In genomic region chr15:78012643-78013077, GRCh38 we compare ENCODE assay signal across 21 cellular contexts.
DNase-seq lines count a peak whose midpoint lies in the region; ATAC-seq, FAIRE-seq and TF ChIP-seq lines count a peak whose summit lies in the region.
"Had no signal": no experiment of that assay in that cellular context is flagged by ENCODE, and none has a peak within 500 bp of the region (broad histone marks: within the 10 kb centered on the region; RNA-seq: fewer than 3 reads in every experiment).

No MANE protein-coding gene starts in this region.

- peaks cover 50 to 76% (median 61%) of the 10 kb centered on the region in 3 donors for H3K4me1 ChIP-seq in pancreas
- 0 out of 2 replicates have a peak, but pooled peaks cover 3% of the 10 kb centered on the region for H3K4me1 ChIP-seq in BE2C
- H3K4me1 ChIP-seq in OCI-LY7 (ENCODE audit: insufficient read depth, low read length, poor library complexity, severe bottlenecking): no peaks in the 10 kb centered on the region
- peaks cover 0 to 11% (median 10%) of the 10 kb centered on the region in 4 donors for H3K4me1 ChIP-seq in sigmoid colon
- H3K4me1 ChIP-seq: SJSA1 had no signal

- intact Hi-C loops in left colon (cut with DNase I, micrococcal nuclease) (no loop called here), pancreas (cut with DNase I) (no loop called here), OCI-LY7 (cut with micrococcal nuclease; ENCODE audit: unreplicated experiment) (no loop called here), sigmoid colon (cut with DNase I) (no loop called here)

- H3K27me3 ChIP-seq in pancreas (no peaks in the 10 kb centered on the region), BE2C (no peaks in the 10 kb centered on the region), sigmoid colon (no peaks in the 10 kb centered on the region)
- H3K27me3 ChIP-seq: SJSA1 had no signal

- DNase-seq in HT-29 (ENCODE audit: low spot score): peak; percentile 91
- DNase-seq in WTC11 (ENCODE audit: low spot score): no peak
- peak; percentile 64 to 91 for DNase-seq in left colon
- DNase-seq in pancreas: peak in 5 of 6 donors; percentile 84 to 95 (median 90)
- no peak for DNase-seq in mesothelial cell of epicardium (ENCODE audit: low spot score in 2 of 2, unreplicated experiment in 2 of 2)
- no peak for DNase-seq in BE2C
- DNase-seq in OCI-LY7 (ENCODE audit: low spot score): no peak
- no peak for DNase-seq in sigmoid colon
- DNase-seq: activated CD4-positive, alpha-beta T cell treated with anti-CD3 and anti-CD28 coated beads for 36 hours; COR-L47; effector CD8-positive, alpha-beta T cell; left ventricle myocardium superior; NCI-H1694 treated with DMSO at 0.1 percent for 48 hours; NCI-H510A; nephron progenitor cell; stimulated activated CD4-positive, alpha-beta T cell treated with anti-CD3 and anti-CD28 coated beads, Interleukin-4, amount 100 ng/mL, for 1 hour; T-helper 9 cell had no signal

- TF ChIP-seq POLR2A in sigmoid colon (IDR thresholded peaks at IDR 0.05): no peak

- H2AFZ ChIP-seq in OCI-LY7 (ENCODE audit: low read length): no peak overlapping the region

- POLR2A ChIA-PET in WTC11 (lab: Charles Lee): no interaction called here
- POLR2A ChIA-PET in OCI-LY7 (lab: Charles Lee): no interaction called here

- no peaks in the 10 kb centered on the region for H3K79me2 ChIP-seq in OCI-LY7 (ENCODE audit: insufficient read depth, low read depth, low read length)

- H3K27ac ChIP-seq in pancreas: peak overlapping the region; percentile 71 to 82 (median 77)
- no peak overlapping the region for H3K27ac ChIP-seq in OCI-LY7 (ENCODE audit: low read depth, low read length, poor library complexity, severe bottlenecking)
- H3K27ac ChIP-seq in sigmoid colon: no peak overlapping the region
- H3K27ac ChIP-seq: HL-60, SJSA1 had no signal

- CTCF ChIA-PET in WTC11 (lab: Charles Lee) (interaction anchor here (1.7 kb wide), 1 partner anchor 96 kb away, joined by 6 read pairs; no protein-coding TSS in a partner anchor), OCI-LY7 (lab: Charles Lee; ENCODE audit: unreplicated experiment) (interaction anchor here (0.6 kb wide), 1 partner anchor 26 kb away, joined by 3 read pairs; no protein-coding TSS in a partner anchor)

- H3K36me3 Mint-ChIP-seq in WTC11: peaks cover 14% of the 10 kb centered on the region
- peaks cover 39% of the 10 kb centered on the region for H3K36me3 Mint-ChIP-seq in mesothelial cell of epicardium

- 14 to 19% methylated on average over 8 of the region's 8 CpGs for WGBS in pancreas, 2 donors
- WGBS in sigmoid colon, 2 donors: 23 to 65% methylated on average over 8 of the region's 8 CpGs

- BruUV-seq in OCI-LY7 (replicated peaks; lab: Mats Ljungman, UMichigan): no TSS peak

- H3K4me1 Mint-ChIP-seq in WTC11 (no peaks in the 10 kb centered on the region), mesothelial cell of epicardium (no peaks in the 10 kb centered on the region)
- H3K4me1 Mint-ChIP-seq: activated CD4-positive, alpha-beta T cell treated with anti-CD3 and anti-CD28 coated beads for 36 hours; nephron progenitor cell had no signal

- H3K36me3 ChIP-seq in pancreas (peaks cover 0 to 4% (median 4%) of the 10 kb centered on the region in 3 donors), BE2C (peaks cover 34% of the 10 kb centered on the region), OCI-LY7 (ENCODE audit: insufficient read depth, low read length) (peaks cover 84% of the 10 kb centered on the region), sigmoid colon (peaks cover 14 to 72% (median 28%) of the 10 kb centered on the region in 4 donors)

- TF ChIP-seq CTCF in WTC11 (IDR thresholded peaks at IDR 0.05) (no peak), pancreas (IDR thresholded peaks at IDR 0.05) (no peak), mesothelial cell of epicardium (IDR thresholded peaks at IDR 0.05; ENCODE audit: unreplicated experiment) (no peak), BE2C (IDR thresholded peaks at IDR 0.05; ENCODE audit: low read depth, low read length) (no peak), OCI-LY7 (conservative IDR thresholded peaks at IDR 0.05; ENCODE audit: low read length) (no peak), sigmoid colon (IDR thresholded peaks at IDR 0.05) (no peak)

- no peak overlapping the region for H3K4me2 ChIP-seq in OCI-LY7 (ENCODE audit: low read length)

- no peak for ATAC-seq in WTC11
- peak; percentile 94 for ATAC-seq in left colon
- peak; percentile 74 to 86 (median 82) for ATAC-seq in pancreas
- ATAC-seq: activated CD4-positive, alpha-beta T cell treated with anti-CD3 and anti-CD28 coated beads for 36 hours; activated naive CD4-positive, alpha-beta T cell treated with anti-CD3 and anti-CD28 coated beads, Interleukin-2, amount 50 U/mL, for 72 hours; left ventricle myocardium superior; right cardiac atrium had no signal

- H3K9me3 Mint-ChIP-seq in WTC11 (no peaks in the 10 kb centered on the region), mesothelial cell of epicardium (no peaks in the 10 kb centered on the region)
- H3K9me3 Mint-ChIP-seq: activated naive CD4-positive, alpha-beta T cell treated with anti-CD3 and anti-CD28 coated beads, Interleukin-2, amount 50 U/mL, for 72 hours; nephron progenitor cell had no signal

- no peaks in the 10 kb centered on the region for H3K9me3 ChIP-seq in pancreas
- H3K9me3 ChIP-seq in BE2C: no peaks in the 10 kb centered on the region
- H3K9me3 ChIP-seq in OCI-LY7 (ENCODE audit: low read length): no peaks in the 10 kb centered on the region
- H3K9me3 ChIP-seq in sigmoid colon: no peaks in the 10 kb centered on the region
- H3K9me3 ChIP-seq: SJSA1 had no signal

- H4K20me1 ChIP-seq in OCI-LY7 (ENCODE audit: insufficient read depth, low read length): no peaks in the 10 kb centered on the region

- no peak for FAIRE-seq in pancreas (lab: Jason Lieb, UNC)

- H3K4me3 ChIP-seq in pancreas (no peak overlapping the region), BE2C (ENCODE audit: low read depth, low read length) (no peak overlapping the region), OCI-LY7 (ENCODE audit: low read depth, low read length, poor library complexity, severe bottlenecking) (no peak overlapping the region), sigmoid colon (no peak overlapping the region)
- H3K4me3 ChIP-seq: SJSA1 had no signal

- TF ChIP-seq EP300 in sigmoid colon (IDR thresholded peaks at IDR 0.05): no peak

- no peaks in the 10 kb centered on the region for H3K9me2 ChIP-seq in OCI-LY7 (ENCODE audit: insufficient read depth, low read length)

- H3K4me3 Mint-ChIP-seq in WTC11 (no peak overlapping the region), mesothelial cell of epicardium (no peak overlapping the region)
- H3K4me3 Mint-ChIP-seq: activated CD4-positive, alpha-beta T cell treated with anti-CD3 and anti-CD28 coated beads for 36 hours; nephron progenitor cell had no signal

- no peaks in the 10 kb centered on the region for H3K27me3 Mint-ChIP-seq in WTC11 (ENCODE audit: low read depth)
- no peaks in the 10 kb centered on the region for H3K27me3 Mint-ChIP-seq in mesothelial cell of epicardium (ENCODE audit: low read depth)
- H3K27me3 Mint-ChIP-seq: activated CD4-positive, alpha-beta T cell treated with anti-CD3 and anti-CD28 coated beads for 36 hours had no signal

- H3K27ac Mint-ChIP-seq in WTC11: no peak overlapping the region
- no peak overlapping the region for H3K27ac Mint-ChIP-seq in mesothelial cell of epicardium
- H3K27ac Mint-ChIP-seq: activated CD4-positive, alpha-beta T cell treated with anti-CD3 and anti-CD28 coated beads for 36 hours; nephron progenitor cell had no signal

TF ChIP-seq in WTC11, 78 proteins besides CTCF, POLR2A, EP300 and RAD21:
- TF ChIP-seq GABPB1 (CRISPR knock-in tag; IDR thresholded peaks at IDR 0.05) (peak; percentile 66; the same call in 1 of the 2 replicates), ZNF671 (CRISPR knock-in tag; IDR thresholded peaks at IDR 0.05) (no peak)

Comparison
In these comparisons a context has a peak if more than half of its experiments do, and no peak if none do; other contexts are left out.
1. DNase-seq: peak in HT-29 (single experiment), left colon (2 of 2) and pancreas (5 of 6); none in WTC11 (single experiment), mesothelial cell of epicardium (0 of 2), BE2C (single experiment), OCI-LY7 (single experiment) and sigmoid colon (single experiment).
2. H3K27ac ChIP-seq: peak in pancreas (4 of 4); none in OCI-LY7 (single experiment) and sigmoid colon (0 of 4).